In the genomic region with DNA sequence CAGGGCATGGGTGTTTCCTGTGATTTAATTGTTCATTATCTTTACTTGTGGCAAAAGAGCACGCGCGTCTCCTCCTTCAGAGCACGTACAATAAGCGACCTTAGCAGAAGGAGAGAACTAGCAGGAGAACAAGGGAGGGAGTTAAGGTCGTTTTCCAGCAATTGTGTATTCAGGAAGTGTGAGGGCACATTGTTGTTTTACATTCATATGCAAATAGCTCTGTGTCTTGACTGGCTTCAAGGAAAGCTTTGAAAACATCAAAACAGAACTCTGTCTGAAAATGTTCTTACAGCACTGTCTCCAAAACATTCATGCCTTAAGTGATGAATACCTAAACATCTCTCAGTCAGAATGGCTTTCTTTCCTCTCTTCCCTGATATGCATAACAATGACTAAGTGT, we compare ENCODE assay signal across 1 cellular context.
TF ChIP-seq lines count a peak whose summit lies in the region.

No MANE protein-coding gene starts in this region.

TF ChIP-seq in WTC11, 78 proteins besides CTCF, POLR2A, EP300 and RAD21 (continued from another document):
- TF ChIP-seq CREM (CRISPR knock-in tag; IDR thresholded peaks at IDR 0.05) (no peak), NR2C2 (CRISPR knock-in tag; IDR thresholded peaks at IDR 0.05) (no peak), GRHL2 (CRISPR knock-in tag; IDR thresholded peaks at IDR 0.05; ENCODE audit: insufficient replicate concordance, severe bottlenecking) (no peak), NR3C1 (CRISPR knock-in tag; conservative IDR thresholded peaks at IDR 0.05; ENCODE audit: low read depth) (no peak), MXD4 (CRISPR knock-in tag; IDR thresholded peaks at IDR 0.05; ENCODE audit: borderline replicate concordance) (no peak), JAZF1 (CRISPR knock-in tag; IDR thresholded peaks at IDR 0.05) (no peak), ZNF138 (CRISPR knock-in tag; conservative IDR thresholded peaks at IDR 0.05) (no peak), CREB1 (CRISPR knock-in tag; IDR thresholded peaks at IDR 0.05) (no peak), ZNF263 (CRISPR knock-in tag; IDR thresholded peaks at IDR 0.05; ENCODE audit: low read depth) (no peak), ZNF232 (CRISPR knock-in tag; IDR thresholded peaks at IDR 0.05) (no peak)
- TF ChIP-seq, protein P1, sequence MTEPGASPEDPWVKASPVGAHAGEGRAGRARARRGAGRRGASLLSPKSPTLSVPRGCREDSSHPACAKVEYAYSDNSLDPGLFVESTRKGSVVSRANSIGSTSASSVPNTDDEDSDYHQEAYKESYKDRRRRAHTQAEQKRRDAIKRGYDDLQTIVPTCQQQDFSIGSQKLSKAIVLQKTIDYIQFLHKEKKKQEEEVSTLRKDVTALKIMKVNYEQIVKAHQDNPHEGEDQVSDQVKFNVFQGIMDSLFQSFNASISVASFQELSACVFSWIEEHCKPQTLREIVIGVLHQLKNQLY (CRISPR knock-in tag; IDR thresholded peaks at IDR 0.05), result no peak
- TF ChIP-seq, protein P2, sequence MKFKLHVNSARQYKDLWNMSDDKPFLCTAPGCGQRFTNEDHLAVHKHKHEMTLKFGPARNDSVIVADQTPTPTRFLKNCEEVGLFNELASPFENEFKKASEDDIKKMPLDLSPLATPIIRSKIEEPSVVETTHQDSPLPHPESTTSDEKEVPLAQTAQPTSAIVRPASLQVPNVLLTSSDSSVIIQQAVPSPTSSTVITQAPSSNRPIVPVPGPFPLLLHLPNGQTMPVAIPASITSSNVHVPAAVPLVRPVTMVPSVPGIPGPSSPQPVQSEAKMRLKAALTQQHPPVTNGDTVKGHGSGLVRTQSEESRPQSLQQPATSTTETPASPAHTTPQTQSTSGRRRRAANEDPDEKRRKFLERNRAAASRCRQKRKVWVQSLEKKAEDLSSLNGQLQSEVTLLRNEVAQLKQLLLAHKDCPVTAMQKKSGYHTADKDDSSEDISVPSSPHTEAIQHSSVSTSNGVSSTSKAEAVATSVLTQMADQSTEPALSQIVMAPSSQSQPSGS (CRISPR knock-in tag; IDR thresholded peaks at IDR 0.05; ENCODE audit: borderline replicate concordance, low read depth), result no peak
